19 cellular contexts compared by ENCODE assay signal in genomic region chr22:50712341-50713007, GRCh38. TPM values are rescaled to one million over a fixed set of nuclear protein-coding genes. Genes with fewer than 3 reads are reported as not detected.
DNase-seq lines count a peak whose midpoint lies in the region; ATAC-seq and TF ChIP-seq lines count a peak whose summit lies in the region.
"Had no signal": no experiment of that assay in that cellular context is flagged by ENCODE, and none has a peak within 500 bp of the region (broad histone marks: within the 10 kb centered on the region; RNA-seq: fewer than 3 reads in every experiment).

No MANE protein-coding gene starts in this region.

- H3K9ac ChIP-seq in BLaER1 treated with 17β-estradiol and CSF1 and Interleukin-3, amounts not matched to agents 10 nM and 100 nM: peak overlapping the region in 4 of 11 experiments; percentile 14 to 56 (median 38); a peak in 6 of 22 replicates
- H3K9ac ChIP-seq in Karpas-422 (ENCODE audit: low read length): no peak overlapping the region

- peak overlapping the region in 5 of 11 experiments; percentile 15 to 49 (median 48); a peak in 5 of 22 replicates for H3K27ac ChIP-seq in BLaER1 treated with 17β-estradiol and CSF1 and Interleukin-3, amounts not matched to agents 10 nM and 100 nM
- H3K27ac ChIP-seq in RWPE2 (ENCODE audit: poor library complexity, severe bottlenecking): no peak overlapping the region
- peak overlapping the region in 3 of 8 donors; percentile 3 to 74 (median 21) for H3K27ac ChIP-seq in spleen
- H3K27ac ChIP-seq in Karpas-422 (ENCODE audit: low read length): no peak overlapping the region
- H3K27ac ChIP-seq: RWPE1, SJSA1 had no signal

- H4K20me1 ChIP-seq in BLaER1 treated with 17β-estradiol and CSF1 and Interleukin-3, amounts not matched to agents 10 nM and 100 nM: peaks cover 0 to 40% (median 20%) of the 10 kb centered on the region in 11 experiments; a peak in 13 of 22 replicates
- H4K20me1 ChIP-seq in Karpas-422 (ENCODE audit: insufficient read depth, low read depth, low read length): no peaks in the 10 kb centered on the region

- intact Hi-C loops in left ventricle myocardium superior (cut with micrococcal nuclease) (no loop called here), spleen (cut with DNase I; ENCODE audit: low total_unique reads) (no loop called here)

- 67 to 83% (median 72%) methylated on average over 9 of the region's 9 CpGs for WGBS in spleen, 5 donors

- no peaks in the 10 kb centered on the region for H3K79me2 ChIP-seq in Karpas-422 (ENCODE audit: low read length)

- peaks cover 0 to 67% (median 34%) of the 10 kb centered on the region in 11 experiments; a peak in 18 of 22 replicates for H3K36me3 ChIP-seq in BLaER1 treated with 17β-estradiol and CSF1 and Interleukin-3, amounts not matched to agents 10 nM and 100 nM
- no peaks in the 10 kb centered on the region for H3K36me3 ChIP-seq in RWPE2 (ENCODE audit: low read depth)
- peaks cover 0 to 66% (median 0%) of the 10 kb centered on the region in 6 donors for H3K36me3 ChIP-seq in spleen
- H3K36me3 ChIP-seq in Karpas-422 (ENCODE audit: insufficient read depth, low read length): no peaks in the 10 kb centered on the region
- H3K36me3 ChIP-seq: SJSA1 had no signal

- peaks cover 9 to 43% (median 39%) of the 10 kb centered on the region in 10 experiments; a peak in 19 of 20 replicates for H3K4me1 ChIP-seq in BLaER1 treated with 17β-estradiol and CSF1 and Interleukin-3, amounts not matched to agents 10 nM and 100 nM
- H3K4me1 ChIP-seq in RWPE2 (ENCODE audit: insufficient read depth, poor library complexity, severe bottlenecking) (no peaks in the 10 kb centered on the region), spleen (peaks cover 0 to 84% (median 36%) of the 10 kb centered on the region in 6 donors), Karpas-422 (ENCODE audit: low read length) (no peaks in the 10 kb centered on the region)
- H3K4me1 ChIP-seq: SJSA1 had no signal

- TF ChIP-seq POLR2A in spleen (IDR thresholded peaks at IDR 0.05): no peak

- no peaks in the 10 kb centered on the region for H3K9me2 ChIP-seq in Karpas-422 (replicated peaks; ENCODE audit: insufficient read depth, low read length)

- TF ChIP-seq CTCF in RWPE2 (IDR thresholded peaks at IDR 0.05; ENCODE audit: poor library complexity, severe bottlenecking): no peak
- TF ChIP-seq CTCF in spleen (IDR thresholded peaks at IDR 0.05 in 8 of 11, conservative IDR thresholded peaks at IDR 0.05 in 3 of 11): no peak

- DNase-seq in RWPE2 (ENCODE audit: low spot score) (peak; percentile 44), left ventricle myocardium superior (peak; percentile 19), spleen (peak; percentile 56), Karpas-422 (no peak)
- no peak for DNase-seq in stimulated activated naive CD4-positive, alpha-beta T cell (lab: John Stamatoyannopoulos, UW)
- no peak for DNase-seq in activated CD4-positive, alpha-beta T cell treated with anti-CD3 and anti-CD28 coated beads, Interleukin-2, amount 50 U/mL, for 1 hour
- DNase-seq: ACHN, DMS79 treated with DMSO at 0.1 percent for 48 hours, NCI-H1105, NCI-H1694, NCI-H510A, NCI-H82, PC-3 had no signal

- H2AFZ ChIP-seq in Karpas-422 (ENCODE audit: low read length): no peak overlapping the region

- no peak overlapping the region; a peak in 1 of 20 replicates for H3K4me3 ChIP-seq in BLaER1 treated with 17β-estradiol and CSF1 and Interleukin-3, amounts not matched to agents 10 nM and 100 nM
- no peak overlapping the region for H3K4me3 ChIP-seq in RWPE2 (ENCODE audit: severe bottlenecking)
- H3K4me3 ChIP-seq in spleen: no peak overlapping the region
- H3K4me3 ChIP-seq in Karpas-422 (ENCODE audit: low read length): no peak overlapping the region
- H3K4me3 ChIP-seq: K562, SJSA1 had no signal

- no peaks in the 10 kb centered on the region for H3K27me3 ChIP-seq in BLaER1 treated with 17β-estradiol and CSF1 and Interleukin-3, amounts not matched to agents 10 nM and 100 nM
- H3K27me3 ChIP-seq in RWPE2 (ENCODE audit: insufficient read depth, poor library complexity, severe bottlenecking) (no peaks in the 10 kb centered on the region), spleen (replicated peaks in 1 of 7) (no peaks in the 10 kb centered on the region), Karpas-422 (ENCODE audit: low read length) (no peaks in the 10 kb centered on the region)

- ATAC-seq in RWPE2 (ENCODE audit: low read depth) (no peak), left ventricle myocardium superior (no peak)
- ATAC-seq: K562, PC-3 had no signal

- peak overlapping the region in 9 of 11 experiments; percentile 9 to 86 (median 73); a peak in 17 of 22 replicates for H3K4me2 ChIP-seq in BLaER1 treated with 17β-estradiol and CSF1 and Interleukin-3, amounts not matched to agents 10 nM and 100 nM
- H3K4me2 ChIP-seq in Karpas-422 (ENCODE audit: low read depth, low read length, poor library complexity, severe bottlenecking): no peak overlapping the region

- H3K9me3 ChIP-seq in BLaER1 treated with 17β-estradiol and CSF1 and Interleukin-3, amounts not matched to agents 10 nM and 100 nM (replicated peaks in 1 of 11): no peaks in the 10 kb centered on the region
- H3K9me3 ChIP-seq in RWPE2 (ENCODE audit: severe bottlenecking) (no peaks in the 10 kb centered on the region), spleen (no peaks in the 10 kb centered on the region), Karpas-422 (ENCODE audit: low read length) (no peaks in the 10 kb centered on the region)
- H3K9me3 ChIP-seq: SJSA1 had no signal

RNA-seq across cellular contexts. Expression of gene ACR, which starts 25.5 kb away (rescaled TPM):
- total RNA-seq in left ventricle myocardium superior: not detected
- total RNA-seq in spleen: 10 to 100 TPM in 1 of 7 donors, 1 to 10 TPM in 5, under 1 TPM in 1; 0.88 to 12.5 (median 2.3) TPM
- 1 to 10 TPM in 1 of 3 donors, under 1 TPM in 2; 0.21 to 1.2 (median 0.67) TPM for polyA plus RNA-seq in spleen
- total RNA-seq in Karpas-422 (2014; rRNA removed; shearing (Covaris generic); ENCODE audit: low replicate concordance): not detected in 2 replicates
- total RNA-seq: K562, PC-3, SJSA1 had no signal
- polyA plus RNA-seq: CD14-positive monocyte, H1, K562 had no signal

RNA-seq across cellular contexts. Expression of gene SHANK3, which starts 39.9 kb away (rescaled TPM):
- total RNA-seq in left ventricle myocardium superior (22.9 TPM), spleen (100 to 1,000 TPM in 3 of 7 donors, 10 to 100 TPM in 4; 55.5 to 264 (median 89.1) TPM)
- 100 to 1,000 TPM in 1 of 3 donors, 10 to 100 TPM in 1, 1 to 10 TPM in 1; 9.9 to 112 (median 31.8) TPM for polyA plus RNA-seq in spleen
- total RNA-seq in Karpas-422 (2014; rRNA removed; shearing (Covaris generic); ENCODE audit: low replicate concordance): 0.04 TPM in 1 of 2 replicates, not detected in the other
- polyA plus RNA-seq: CD14-positive monocyte had no signal

Comparison
In these comparisons a context has a peak if more than half of its experiments do, and no peak if none do; other contexts are left out.
1. DNase-seq: peak in RWPE2 (single experiment), left ventricle myocardium superior (single experiment) and spleen (single experiment); none in Karpas-422 (single experiment), stimulated activated naive CD4-positive, alpha-beta T cell (0 of 6) and activated CD4-positive, alpha-beta T cell treated with anti-CD3 and anti-CD28 coated beads, Interleukin-2, amount 50 U/mL, for 1 hour (single experiment).
2. RNA of gene SHANK3, which starts 39.9 kb away (total RNA-seq): 55.5 to 264 TPM in spleen and 22.9 TPM in left ventricle myocardium superior (single experiment); 0.04 TPM in Karpas-422; every median in the first group is over 10 times any median in the second.